9 cellular contexts compared by ENCODE assay signal in the genomic region with DNA sequence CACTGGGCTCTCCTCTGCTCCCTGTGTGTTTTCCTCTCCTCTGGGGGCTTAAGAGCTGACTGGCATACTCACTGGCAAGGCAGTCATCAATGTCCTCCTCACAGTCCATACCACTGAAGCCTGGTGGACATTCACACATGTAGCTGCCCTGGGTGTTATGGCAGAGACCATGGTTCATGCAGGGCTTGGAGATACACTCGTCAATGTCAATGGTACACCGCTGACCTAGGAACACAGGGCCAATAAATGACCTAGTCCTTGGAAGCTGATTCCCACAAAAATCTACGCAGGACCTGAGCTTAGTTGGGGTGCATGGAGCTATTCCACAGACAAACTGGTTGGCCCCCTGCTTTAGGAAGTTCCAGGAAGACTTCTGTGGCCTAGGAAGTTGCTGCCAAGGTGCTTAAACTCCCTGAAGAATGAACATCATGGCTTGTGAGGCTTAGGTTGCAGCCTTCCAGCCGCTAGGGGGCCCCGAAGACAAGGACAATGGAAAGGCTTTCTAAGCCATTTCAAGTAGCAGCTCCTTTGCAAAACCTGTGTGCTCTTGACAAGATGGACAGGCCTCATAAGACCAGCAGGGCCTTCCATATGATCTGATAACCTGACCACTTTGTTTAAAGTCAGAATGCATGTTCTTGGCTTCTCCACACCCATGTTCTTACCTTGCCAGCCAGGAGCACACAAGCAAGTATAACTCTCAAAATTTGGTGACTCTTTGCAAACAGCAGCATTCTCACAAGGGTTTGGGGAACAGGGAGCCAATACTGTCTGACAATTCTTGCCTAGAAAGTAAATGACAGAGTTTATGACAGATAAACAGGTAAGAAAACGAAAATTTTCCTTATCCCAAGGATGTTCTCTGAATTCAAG. TPM values are rescaled to one million over a fixed set of nuclear protein-coding genes. Genes with fewer than 3 reads are reported as not detected.
DNase-seq lines count a peak whose midpoint lies in the region; ATAC-seq, FAIRE-seq and TF ChIP-seq lines count a peak whose summit lies in the region.
"Had no signal": no experiment of that assay in that cellular context is flagged by ENCODE, and none has a peak within 500 bp of the region (broad histone marks: within the 10 kb centered on the region; RNA-seq: fewer than 3 reads in every experiment).

No MANE protein-coding gene starts in this region.

- no peaks in the 10 kb centered on the region for H4K20me1 ChIP-seq in keratinocyte (ENCODE audit: control insufficient read depth, extremely low read depth, insufficient read depth, low read length)

- peaks cover 23 to 26% of the 10 kb centered on the region in 2 experiments for H3K36me3 ChIP-seq in keratinocyte (ENCODE audit: control insufficient read depth in 2 of 2, extremely low read depth in 1 of 2, insufficient read depth in 2 of 2, low read length in 2 of 2)

- peak; percentile 79 for FAIRE-seq in keratinocyte (lab: Jason Lieb, UNC)

- dilution Hi-C loops in keratinocyte (cut with MboI; ENCODE audit: extremely low pct_ligation_motif_present, low sequenced_read_pairs), result no loop called here

- peaks cover 78% of the 10 kb centered on the region for H3K36me3 Mint-ChIP-seq in MCF 10A (ENCODE audit: insufficient read depth, unreplicated experiment)

- H3K27me3 Mint-ChIP-seq in MCF 10A (ENCODE audit: insufficient read depth, unreplicated experiment), result no peaks in the 10 kb centered on the region

- H3K9me3 Mint-ChIP-seq in MCF 10A (ENCODE audit: unreplicated experiment), result no peaks in the 10 kb centered on the region

- H2AFZ ChIP-seq in keratinocyte (ENCODE audit: control insufficient read depth, low read length), result no peak overlapping the region

- H3K27ac ChIP-seq in VCaP, result peak overlapping the region; percentile 26; the same call in 1 of the 2 replicates
- H3K27ac ChIP-seq in keratinocyte (ENCODE audit: control insufficient read depth, insufficient read depth, low read length), result no peak overlapping the region
- H3K27ac ChIP-seq: epithelial cell of prostate had no signal

- no peaks in the 10 kb centered on the region for H3K27me3 ChIP-seq in keratinocyte (ENCODE audit: control insufficient read depth, extremely low read depth, insufficient read depth, low read length)

- H3K4me1 Mint-ChIP-seq in MCF 10A (ENCODE audit: insufficient read depth, unreplicated experiment), result peaks cover 13% of the 10 kb centered on the region

- no peak overlapping the region for H3K4me3 ChIP-seq in keratinocyte (ENCODE audit: control insufficient read depth in 2 of 3, extremely low read depth in 1 of 3, insufficient read depth in 2 of 3, low read depth in 1 of 3, low read length in 3 of 3)

- peak; percentile 90 for TF ChIP-seq CTCF in VCaP (conservative IDR thresholded peaks at IDR 0.05)
- peak; percentile 85 for TF ChIP-seq CTCF in MCF 10A (IDR thresholded peaks at IDR 0.05; ENCODE audit: unreplicated experiment)
- TF ChIP-seq CTCF in keratinocyte (optimal IDR thresholded peaks at IDR 0.05 in 1 of 3, IDR thresholded peaks at IDR 0.05 in 1 of 3, conservative IDR thresholded peaks at IDR 0.05 in 1 of 3; ENCODE audit: extremely low read depth in 1 of 3, insufficient read depth in 2 of 3, low read length in 3 of 3), result peak; percentile 83 to 88 (median 83)

- H3K79me2 ChIP-seq in keratinocyte (ENCODE audit: control insufficient read depth, insufficient read depth, low read length), result no peaks in the 10 kb centered on the region

- no peaks in the 10 kb centered on the region for H3K9me3 ChIP-seq in keratinocyte (ENCODE audit: control insufficient read depth, low read depth, low read length)

- H3K4me1 ChIP-seq in keratinocyte (ENCODE audit: control insufficient read depth, extremely low read depth, insufficient read depth, low read length), result no peaks in the 10 kb centered on the region

- peak; percentile 83 for DNase-seq in ELR (ENCODE audit: low read depth)
- peak; percentile 33 for DNase-seq in NCI-H2171 treated with DMSO at 0.1 percent for 48 hours (lab: John Stamatoyannopoulos, UW)
- peak; percentile 78 for DNase-seq in MCF 10A (ENCODE audit: unreplicated experiment)
- DNase-seq in keratinocyte (ENCODE audit: low read depth, low spot score), result peak; percentile 53
- peak; percentile 51 to 59 (median 54) for DNase-seq in stimulated activated CD4-positive, alpha-beta T cell treated with anti-CD3 and anti-CD28 coated beads, Interleukin-1b, Interleukin-23, amount 100 ng/mL, for 24 hours (ENCODE audit: low read depth in 4 of 4, low spot score in 1 of 4)

- POLR2A ChIA-PET in MCF 10A (lab: Yijun Ruan, JAX), result interaction anchor here (0.6 to 1.6 kb wide), 6 partner anchors 9 to 227 kb away, joined by 3 to 5 read pairs (median 4); a partner anchor contains a TSS

- H3K4me2 ChIP-seq in keratinocyte (ENCODE audit: control insufficient read depth, extremely low read depth, insufficient read depth, low read depth, low read length), result no peak overlapping the region

- no peaks in the 10 kb centered on the region for H3K9me1 ChIP-seq in keratinocyte (ENCODE audit: control insufficient read depth, extremely low read depth, insufficient read depth, low read length)

- H3K27ac Mint-ChIP-seq in MCF 10A (ENCODE audit: low read depth, unreplicated experiment), result peak overlapping the region; percentile 27

- H3K9ac ChIP-seq in keratinocyte (ENCODE audit: control insufficient read depth, extremely low read depth, insufficient read depth, low read length), result no peak overlapping the region

- no peak overlapping the region for H3K4me3 Mint-ChIP-seq in MCF 10A (ENCODE audit: unreplicated experiment)

- BruUV-seq in MCF 10A (replicated peaks; lab: Mats Ljungman, UMichigan), result no TSS peak

- ATAC-seq in HG02884 (IDR thresholded peaks at IDR 0.05; ENCODE audit: unreplicated experiment) (peak; percentile 81), GM19455 (IDR thresholded peaks at IDR 0.05; ENCODE audit: unreplicated experiment) (no peak)

- intact Hi-C loops in MCF 10A (cut with micrococcal nuclease), result loop anchor here (1.0 kb wide), 1 partner anchor 62 kb away; no protein-coding TSS in a partner anchor

- CTCF ChIA-PET in MCF 10A (lab: Yijun Ruan, JAX), result interaction anchor here (0.6 to 3.3 kb wide), 19 partner anchors 9 to 366 kb away, joined by 3 to 22 read pairs (median 6); a partner anchor contains a TSS

RNA-seq across cellular contexts. Expression of a gene that starts 52.3 kb away (rescaled TPM):
- not detected in 2 replicates for total RNA-seq in MCF 10A (2022)
- polyA plus RNA-seq in keratinocyte, result not detected in 3 replicates
- polyA plus RNA-seq in keratinocyte (2011; ENCODE audit: low read depth), result not detected
- polyA plus RNA-seq in keratinocyte (2011; cell fraction: cytosol; rRNA removed), result not detected in 2 replicates
- polyA plus RNA-seq in keratinocyte (2011; cell fraction: nucleus; rRNA removed), result 0.04 TPM in 1 of 2 replicates, not detected in the other
- not detected in 2 replicates for polyA plus RNA-seq in keratinocyte (2012; ENCODE audit: low replicate concordance)
- not detected in 3 replicates for polyA minus RNA-seq in keratinocyte
- polyA minus RNA-seq in keratinocyte (2011; cell fraction: cytosol; rRNA and poly(A)+ RNA removed), result not detected
- not detected in 2 replicates for polyA minus RNA-seq in keratinocyte (2011; cell fraction: nucleus; rRNA and poly(A)+ RNA removed)

Comparison
In these comparisons a context has a peak if more than half of its experiments do, and no peak if none do; other contexts are left out.
1. DNase-seq: peak in every context shown above with its lines; median percentile 83 in ELR; 78 in MCF 10A; 54 in stimulated activated CD4-positive, alpha-beta T cell treated with anti-CD3 and anti-CD28 coated beads, Interleukin-1b, Interleukin-23, amount 100 ng/mL, for 24 hours; 53 in keratinocyte; 33 in NCI-H2171 treated with DMSO at 0.1 percent for 48 hours.